In genomic region chr9:136400038-136400834, GRCh38 we compare ENCODE assay signal across 1 cellular context.
TF ChIP-seq lines count a peak whose summit lies in the region.

A gene with protein sequence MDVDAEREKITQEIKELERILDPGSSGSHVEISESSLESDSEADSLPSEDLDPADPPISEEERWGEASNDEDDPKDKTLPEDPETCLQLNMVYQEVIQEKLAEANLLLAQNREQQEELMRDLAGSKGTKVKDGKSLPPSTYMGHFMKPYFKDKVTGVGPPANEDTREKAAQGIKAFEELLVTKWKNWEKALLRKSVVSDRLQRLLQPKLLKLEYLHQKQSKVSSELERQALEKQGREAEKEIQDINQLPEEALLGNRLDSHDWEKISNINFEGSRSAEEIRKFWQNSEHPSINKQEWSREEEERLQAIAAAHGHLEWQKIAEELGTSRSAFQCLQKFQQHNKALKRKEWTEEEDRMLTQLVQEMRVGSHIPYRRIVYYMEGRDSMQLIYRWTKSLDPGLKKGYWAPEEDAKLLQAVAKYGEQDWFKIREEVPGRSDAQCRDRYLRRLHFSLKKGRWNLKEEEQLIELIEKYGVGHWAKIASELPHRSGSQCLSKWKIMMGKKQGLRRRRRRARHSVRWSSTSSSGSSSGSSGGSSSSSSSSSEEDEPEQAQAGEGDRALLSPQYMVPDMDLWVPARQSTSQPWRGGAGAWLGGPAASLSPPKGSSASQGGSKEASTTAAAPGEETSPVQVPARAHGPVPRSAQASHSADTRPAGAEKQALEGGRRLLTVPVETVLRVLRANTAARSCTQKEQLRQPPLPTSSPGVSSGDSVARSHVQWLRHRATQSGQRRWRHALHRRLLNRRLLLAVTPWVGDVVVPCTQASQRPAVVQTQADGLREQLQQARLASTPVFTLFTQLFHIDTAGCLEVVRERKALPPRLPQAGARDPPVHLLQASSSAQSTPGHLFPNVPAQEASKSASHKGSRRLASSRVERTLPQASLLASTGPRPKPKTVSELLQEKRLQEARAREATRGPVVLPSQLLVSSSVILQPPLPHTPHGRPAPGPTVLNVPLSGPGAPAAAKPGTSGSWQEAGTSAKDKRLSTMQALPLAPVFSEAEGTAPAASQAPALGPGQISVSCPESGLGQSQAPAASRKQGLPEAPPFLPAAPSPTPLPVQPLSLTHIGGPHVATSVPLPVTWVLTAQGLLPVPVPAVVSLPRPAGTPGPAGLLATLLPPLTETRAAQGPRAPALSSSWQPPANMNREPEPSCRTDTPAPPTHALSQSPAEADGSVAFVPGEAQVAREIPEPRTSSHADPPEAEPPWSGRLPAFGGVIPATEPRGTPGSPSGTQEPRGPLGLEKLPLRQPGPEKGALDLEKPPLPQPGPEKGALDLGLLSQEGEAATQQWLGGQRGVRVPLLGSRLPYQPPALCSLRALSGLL (N-terminal part only) (minus strand): TSS chr9:136400170. CDS start chr9:136398428, 1,742 bp downstream.

TF ChIP-seq in K562, 482 proteins besides CTCF, POLR2A, EP300 and RAD21 (continued from another document and continues in another):
- TF ChIP-seq, protein P1, sequence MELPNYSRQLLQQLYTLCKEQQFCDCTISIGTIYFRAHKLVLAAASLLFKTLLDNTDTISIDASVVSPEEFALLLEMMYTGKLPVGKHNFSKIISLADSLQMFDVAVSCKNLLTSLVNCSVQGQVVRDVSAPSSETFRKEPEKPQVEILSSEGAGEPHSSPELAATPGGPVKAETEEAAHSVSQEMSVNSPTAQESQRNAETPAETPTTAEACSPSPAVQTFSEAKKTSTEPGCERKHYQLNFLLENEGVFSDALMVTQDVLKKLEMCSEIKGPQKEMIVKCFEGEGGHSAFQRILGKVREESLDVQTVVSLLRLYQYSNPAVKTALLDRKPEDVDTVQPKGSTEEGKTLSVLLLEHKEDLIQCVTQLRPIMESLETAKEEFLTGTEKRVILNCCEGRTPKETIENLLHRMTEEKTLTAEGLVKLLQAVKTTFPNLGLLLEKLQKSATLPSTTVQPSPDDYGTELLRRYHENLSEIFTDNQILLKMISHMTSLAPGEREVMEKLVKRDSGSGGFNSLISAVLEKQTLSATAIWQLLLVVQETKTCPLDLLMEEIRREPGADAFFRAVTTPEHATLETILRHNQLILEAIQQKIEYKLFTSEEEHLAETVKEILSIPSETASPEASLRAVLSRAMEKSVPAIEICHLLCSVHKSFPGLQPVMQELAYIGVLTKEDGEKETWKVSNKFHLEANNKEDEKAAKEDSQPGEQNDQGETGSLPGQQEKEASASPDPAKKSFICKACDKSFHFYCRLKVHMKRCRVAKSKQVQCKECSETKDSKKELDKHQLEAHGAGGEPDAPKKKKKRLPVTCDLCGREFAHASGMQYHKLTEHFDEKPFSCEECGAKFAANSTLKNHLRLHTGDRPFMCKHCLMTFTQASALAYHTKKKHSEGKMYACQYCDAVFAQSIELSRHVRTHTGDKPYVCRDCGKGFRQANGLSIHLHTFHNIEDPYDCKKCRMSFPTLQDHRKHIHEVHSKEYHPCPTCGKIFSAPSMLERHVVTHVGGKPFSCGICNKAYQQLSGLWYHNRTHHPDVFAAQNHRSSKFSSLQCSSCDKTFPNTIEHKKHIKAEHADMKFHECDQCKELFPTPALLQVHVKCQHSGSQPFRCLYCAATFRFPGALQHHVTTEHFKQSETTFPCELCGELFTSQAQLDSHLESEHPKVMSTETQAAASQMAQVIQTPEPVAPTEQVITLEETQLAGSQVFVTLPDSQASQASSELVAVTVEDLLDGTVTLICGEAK (IDR thresholded peaks at IDR 0.05), result peak; percentile 93
- TF ChIP-seq, protein P1 (CRISPR knock-in tag; IDR thresholded peaks at IDR 0.05), result no peak
- TF ChIP-seq PHB2 (IDR thresholded peaks at IDR 0.05; ENCODE audit: low read depth) (no peak), KLF10 (CRISPR knock-in tag; IDR thresholded peaks at IDR 0.05) (no peak), SNRNP70 (optimal IDR thresholded peaks at IDR 0.05; ENCODE audit: low read depth, low read length) (no peak), MEF2D (tag; conservative IDR thresholded peaks at IDR 0.05; ENCODE audit: low read depth) (no peak), MTA3 (IDR thresholded peaks at IDR 0.05; ENCODE audit: borderline replicate concordance) (peak; percentile 79), POLR2B (IDR thresholded peaks at IDR 0.05; ENCODE audit: low read depth, partially characterized antibody) (no peak), ATF3 (IDR thresholded peaks at IDR 0.05) (no peak), ATF3 (CRISPR knock-in tag; conservative IDR thresholded peaks at IDR 0.05) (peak; percentile 76; the same call in 1 of the 2 replicates), ZNF830 (CRISPR knock-in tag; IDR thresholded peaks at IDR 0.05) (no peak), KHSRP (IDR thresholded peaks at IDR 0.05) (no peak), ZNF561 (CRISPR knock-in tag; conservative IDR thresholded peaks at IDR 0.05) (no peak), ZNF395 (CRISPR knock-in tag; IDR thresholded peaks at IDR 0.05) (0 out of 2 replicates have a peak, but pooled peaks have one; percentile 25), ARID2 (IDR thresholded peaks at IDR 0.05) (no peak), ILK (tag; IDR thresholded peaks at IDR 0.05; ENCODE audit: borderline replicate concordance, low read depth) (no peak), ZNF224 (CRISPR knock-in tag; IDR thresholded peaks at IDR 0.05) (no peak), RB1 (IDR thresholded peaks at IDR 0.05; ENCODE audit: low read depth) (peak; percentile 93), POLR2AphosphoS5 (IDR thresholded peaks at IDR 0.05; ENCODE audit: control insufficient read depth, insufficient read depth, low read depth, low read length) (peak; percentile 47; the same call in 1 of the 2 replicates), CBFA2T3 (IDR thresholded peaks at IDR 0.05) (no peak), DACH1 (IDR thresholded peaks at IDR 0.05; ENCODE audit: partially characterized antibody) (no peak), ATF7 (IDR thresholded peaks at IDR 0.05) (peak; percentile 74; the same call in 1 of the 2 replicates), CBX3 (IDR thresholded peaks at IDR 0.05; ENCODE audit: borderline replicate concordance in 1 of 2, low read length in 2 of 2) (no peak)
- TF ChIP-seq, protein P2, sequence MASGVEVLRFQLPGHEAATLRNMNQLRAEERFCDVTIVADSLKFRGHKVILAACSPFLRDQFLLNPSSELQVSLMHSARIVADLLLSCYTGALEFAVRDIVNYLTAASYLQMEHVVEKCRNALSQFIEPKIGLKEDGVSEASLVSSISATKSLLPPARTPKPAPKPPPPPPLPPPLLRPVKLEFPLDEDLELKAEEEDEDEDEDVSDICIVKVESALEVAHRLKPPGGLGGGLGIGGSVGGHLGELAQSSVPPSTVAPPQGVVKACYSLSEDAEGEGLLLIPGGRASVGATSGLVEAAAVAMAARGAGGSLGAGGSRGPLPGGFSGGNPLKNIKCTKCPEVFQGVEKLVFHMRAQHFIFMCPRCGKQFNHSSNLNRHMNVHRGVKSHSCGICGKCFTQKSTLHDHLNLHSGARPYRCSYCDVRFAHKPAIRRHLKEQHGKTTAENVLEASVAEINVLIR (CRISPR knock-in tag; IDR thresholded peaks at IDR 0.05), result no peak
- TF ChIP-seq, protein P3, sequence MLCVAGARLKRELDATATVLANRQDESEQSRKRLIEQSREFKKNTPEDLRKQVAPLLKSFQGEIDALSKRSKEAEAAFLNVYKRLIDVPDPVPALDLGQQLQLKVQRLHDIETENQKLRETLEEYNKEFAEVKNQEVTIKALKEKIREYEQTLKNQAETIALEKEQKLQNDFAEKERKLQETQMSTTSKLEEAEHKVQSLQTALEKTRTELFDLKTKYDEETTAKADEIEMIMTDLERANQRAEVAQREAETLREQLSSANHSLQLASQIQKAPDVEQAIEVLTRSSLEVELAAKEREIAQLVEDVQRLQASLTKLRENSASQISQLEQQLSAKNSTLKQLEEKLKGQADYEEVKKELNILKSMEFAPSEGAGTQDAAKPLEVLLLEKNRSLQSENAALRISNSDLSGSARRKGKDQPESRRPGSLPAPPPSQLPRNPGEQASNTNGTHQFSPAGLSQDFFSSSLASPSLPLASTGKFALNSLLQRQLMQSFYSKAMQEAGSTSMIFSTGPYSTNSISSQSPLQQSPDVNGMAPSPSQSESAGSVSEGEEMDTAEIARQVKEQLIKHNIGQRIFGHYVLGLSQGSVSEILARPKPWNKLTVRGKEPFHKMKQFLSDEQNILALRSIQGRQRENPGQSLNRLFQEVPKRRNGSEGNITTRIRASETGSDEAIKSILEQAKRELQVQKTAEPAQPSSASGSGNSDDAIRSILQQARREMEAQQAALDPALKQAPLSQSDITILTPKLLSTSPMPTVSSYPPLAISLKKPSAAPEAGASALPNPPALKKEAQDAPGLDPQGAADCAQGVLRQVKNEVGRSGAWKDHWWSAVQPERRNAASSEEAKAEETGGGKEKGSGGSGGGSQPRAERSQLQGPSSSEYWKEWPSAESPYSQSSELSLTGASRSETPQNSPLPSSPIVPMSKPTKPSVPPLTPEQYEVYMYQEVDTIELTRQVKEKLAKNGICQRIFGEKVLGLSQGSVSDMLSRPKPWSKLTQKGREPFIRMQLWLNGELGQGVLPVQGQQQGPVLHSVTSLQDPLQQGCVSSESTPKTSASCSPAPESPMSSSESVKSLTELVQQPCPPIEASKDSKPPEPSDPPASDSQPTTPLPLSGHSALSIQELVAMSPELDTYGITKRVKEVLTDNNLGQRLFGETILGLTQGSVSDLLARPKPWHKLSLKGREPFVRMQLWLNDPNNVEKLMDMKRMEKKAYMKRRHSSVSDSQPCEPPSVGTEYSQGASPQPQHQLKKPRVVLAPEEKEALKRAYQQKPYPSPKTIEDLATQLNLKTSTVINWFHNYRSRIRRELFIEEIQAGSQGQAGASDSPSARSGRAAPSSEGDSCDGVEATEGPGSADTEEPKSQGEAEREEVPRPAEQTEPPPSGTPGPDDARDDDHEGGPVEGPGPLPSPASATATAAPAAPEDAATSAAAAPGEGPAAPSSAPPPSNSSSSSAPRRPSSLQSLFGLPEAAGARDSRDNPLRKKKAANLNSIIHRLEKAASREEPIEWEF (CRISPR knock-in tag; IDR thresholded peaks at IDR 0.05), result no peak
- TF ChIP-seq, protein P4, sequence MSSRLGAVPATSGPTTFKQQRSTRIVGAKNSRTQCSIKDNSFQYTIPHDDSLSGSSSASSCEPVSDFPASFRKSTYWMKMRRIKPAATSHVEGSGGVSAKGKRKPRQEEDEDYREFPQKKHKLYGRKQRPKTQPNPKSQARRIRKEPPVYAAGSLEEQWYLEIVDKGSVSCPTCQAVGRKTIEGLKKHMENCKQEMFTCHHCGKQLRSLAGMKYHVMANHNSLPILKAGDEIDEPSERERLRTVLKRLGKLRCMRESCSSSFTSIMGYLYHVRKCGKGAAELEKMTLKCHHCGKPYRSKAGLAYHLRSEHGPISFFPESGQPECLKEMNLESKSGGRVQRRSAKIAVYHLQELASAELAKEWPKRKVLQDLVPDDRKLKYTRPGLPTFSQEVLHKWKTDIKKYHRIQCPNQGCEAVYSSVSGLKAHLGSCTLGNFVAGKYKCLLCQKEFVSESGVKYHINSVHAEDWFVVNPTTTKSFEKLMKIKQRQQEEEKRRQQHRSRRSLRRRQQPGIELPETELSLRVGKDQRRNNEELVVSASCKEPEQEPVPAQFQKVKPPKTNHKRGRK (tag; IDR thresholded peaks at IDR 0.05), result no peak
